ENCODE assay signal across 23 cellular contexts in genomic region chr3:99665017-99665416, GRCh38. TPM values are rescaled to one million over a fixed set of nuclear protein-coding genes. Genes with fewer than 3 reads are reported as not detected.
"Had no signal": no experiment of that assay in that cellular context is flagged by ENCODE, and none has a peak within 500 bp of the region (broad histone marks: within the 10 kb centered on the region; RNA-seq: fewer than 3 reads in every experiment).

No MANE protein-coding gene starts in this region.

- H3K9me3 Mint-ChIP-seq: activated CD4-positive, alpha-beta memory T cell treated with anti-CD3 and anti-CD28 coated beads for 36 hours; activated CD4-positive, alpha-beta T cell treated with anti-CD3 and anti-CD28 coated beads, Interleukin-2, amount 10 ng/mL, durations not matched to agents 7 days and 5 days; activated naive CD4-positive, alpha-beta T cell treated with anti-CD3 and anti-CD28 coated beads for 36 hours; activated T-cell treated with anti-CD3 and anti-CD28 coated beads, Interleukin-2, amount 50 U/mL, for 4 hours had no signal

- ATAC-seq: activated T-cell treated with anti-CD3 and anti-CD28 coated beads, Interleukin-2, amount 50 U/mL, for 4 hours; Right ventricle myocardium inferior had no signal

- H3K4me3 ChIP-seq: cardiac muscle cell, SK-N-MC had no signal

- H3K4me3 Mint-ChIP-seq: activated CD4-positive, alpha-beta memory T cell treated with anti-CD3 and anti-CD28 coated beads for 36 hours; activated CD4-positive, alpha-beta T cell treated with anti-CD3 and anti-CD28 coated beads, Interleukin-2, amount 10 ng/mL, durations not matched to agents 7 days and 5 days; activated naive CD4-positive, alpha-beta T cell treated with anti-CD3 and anti-CD28 coated beads for 36 hours; activated naive CD8-positive, alpha-beta T cell; activated T-cell treated with anti-CD3 and anti-CD28 coated beads, Interleukin-2, amount 50 U/mL, for 4 hours had no signal

- H3K4me1 Mint-ChIP-seq: activated CD4-positive, alpha-beta T cell treated with anti-CD3 and anti-CD28 coated beads, Interleukin-2, amount 10 ng/mL, durations not matched to agents 7 days and 5 days had no signal

- H3K36me3 Mint-ChIP-seq: activated CD4-positive, alpha-beta memory T cell treated with anti-CD3 and anti-CD28 coated beads for 36 hours; activated naive CD8-positive, alpha-beta T cell had no signal

- H3K27ac Mint-ChIP-seq: activated CD4-positive, alpha-beta memory T cell treated with anti-CD3 and anti-CD28 coated beads for 36 hours; activated CD4-positive, alpha-beta T cell treated with anti-CD3 and anti-CD28 coated beads, Interleukin-2, amount 10 ng/mL, durations not matched to agents 7 days and 5 days; activated naive CD4-positive, alpha-beta T cell treated with anti-CD3 and anti-CD28 coated beads for 36 hours; activated naive CD8-positive, alpha-beta T cell had no signal

- H3K27me3 ChIP-seq: brain microvascular endothelial cell, cardiac muscle cell had no signal

- H3K27ac ChIP-seq: cardiac muscle cell, SK-N-MC, VCaP had no signal

- DNase-seq: activated CD4-positive, alpha-beta memory T cell treated with anti-CD3 and anti-CD28 coated beads for 36 hours; activated CD4-positive, alpha-beta T cell treated with anti-CD3 and anti-CD28 coated beads, Interleukin-2, amount 10 ng/mL, durations not matched to agents 7 days and 5 days; activated CD4-positive, CD25-positive, alpha-beta regulatory T cell; activated CD8-positive, alpha-beta memory T cell treated with anti-CD3 and anti-CD28 coated beads for 24 hours; activated effector memory CD4-positive, alpha-beta T cell treated with anti-CD3 and anti-CD28 coated beads, Interleukin-2, amount 50 U/mL, for 16 hours; activated naive CD4-positive, alpha-beta T cell treated with anti-CD3 and anti-CD28 coated beads for 36 hours; activated T-cell treated with anti-CD3 and anti-CD28 coated beads, Interleukin-2, amount 50 U/mL, for 4 hours; amygdala; brain microvascular endothelial cell; NCI-H1105 treated with DMSO at 0.1 percent for 48 hours; NCI-H1436 treated with DMSO at 0.1 percent for 48 hours; NCI-H187; NCI-H2081; NCI-H446; NCI-H524 treated with DMSO at 0.1 percent for 48 hours; NCI-H774; T-helper 1 cell had no signal

- H3K36me3 ChIP-seq: cardiac muscle cell had no signal

RNA-seq across cellular contexts. Expression of gene COL8A1, which starts 26.6 kb away (rescaled TPM):
- total RNA-seq: activated CD4-positive, alpha-beta memory T cell treated with anti-CD3 and anti-CD28 coated beads for 36 hours; T-helper 2 cell treated with Interferon-gamma antibody and Interleukin-4, amounts not matched to agents 100 ng/mL and 5 ng/mL, for 36 hours had no signal
